ENCODE assay signal across 13 cellular contexts in genomic region chr3:128416578-128417150, GRCh38. TPM values are rescaled to one million over a fixed set of nuclear protein-coding genes. Genes with fewer than 3 reads are reported as not detected.
DNase-seq lines count a peak whose midpoint lies in the region; ATAC-seq and TF ChIP-seq lines count a peak whose summit lies in the region.
"Had no signal": no experiment of that assay in that cellular context is flagged by ENCODE, and none has a peak within 500 bp of the region (broad histone marks: within the 10 kb centered on the region; RNA-seq: fewer than 3 reads in every experiment).

No MANE protein-coding gene starts in this region.

- TF ChIP-seq POLR2A in uterus (IDR thresholded peaks at IDR 0.05) = no peak

- no peaks in the 10 kb centered on the region for H3K9me3 ChIP-seq in SJCRH30 (replicated peaks)
- no peaks in the 10 kb centered on the region for H3K9me3 ChIP-seq in uterus
- H3K9me3 ChIP-seq: BLaER1 had no signal

- peaks cover 15% of the 10 kb centered on the region for H3K4me1 Mint-ChIP-seq in HFFc6 (ENCODE audit: low read depth)
- H3K4me1 Mint-ChIP-seq: activated naive CD8-positive, alpha-beta T cell treated with anti-CD3 and anti-CD28 coated beads for 36 hours had no signal

- H3K27me3 Mint-ChIP-seq in HFFc6 (ENCODE audit: insufficient read depth) = peaks cover 3% of the 10 kb centered on the region
- H3K27me3 Mint-ChIP-seq: activated naive CD8-positive, alpha-beta T cell treated with anti-CD3 and anti-CD28 coated beads for 36 hours; stimulated activated naive CD8-positive, alpha-beta T cell treated with anti-CD3 and anti-CD28 coated beads, Interleukin-15, Interleukin-2, amounts not matched to agents 100 ng/mL and 50 ng/mL, for 24 hours had no signal

- no peak for ATAC-seq in HG02885 (IDR thresholded peaks at IDR 0.05; ENCODE audit: poor library complexity, unreplicated experiment)
- no peak for ATAC-seq in GM21447 (IDR thresholded peaks at IDR 0.05; ENCODE audit: unreplicated experiment)

- H3K27me3 ChIP-seq in SJCRH30 = no peaks in the 10 kb centered on the region
- no peaks in the 10 kb centered on the region for H3K27me3 ChIP-seq in uterus
- H3K27me3 ChIP-seq: BLaER1 had no signal

- H3K4me3 ChIP-seq in SJCRH30 = no peak overlapping the region
- no peak overlapping the region for H3K4me3 ChIP-seq in fibroblast of the aortic adventitia (ENCODE audit: low read depth, low read length)
- no peak overlapping the region for H3K4me3 ChIP-seq in uterus
- H3K4me3 ChIP-seq: BLaER1 had no signal

- H3K9me3 Mint-ChIP-seq in HFFc6 = no peaks in the 10 kb centered on the region
- H3K9me3 Mint-ChIP-seq: activated naive CD8-positive, alpha-beta T cell treated with anti-CD3 and anti-CD28 coated beads for 36 hours; stimulated activated naive CD8-positive, alpha-beta T cell treated with anti-CD3 and anti-CD28 coated beads, Interleukin-15, Interleukin-2, amounts not matched to agents 100 ng/mL and 50 ng/mL, for 24 hours had no signal

- H3K27ac ChIP-seq in SJCRH30 (no peak overlapping the region), uterus (no peak overlapping the region)
- H3K27ac ChIP-seq: BLaER1 had no signal

- H3K27ac Mint-ChIP-seq in HFFc6 = peak overlapping the region; percentile 60
- H3K27ac Mint-ChIP-seq: activated naive CD8-positive, alpha-beta T cell treated with anti-CD3 and anti-CD28 coated beads for 36 hours; stimulated activated naive CD8-positive, alpha-beta T cell treated with anti-CD3 and anti-CD28 coated beads, Interleukin-15, Interleukin-2, amounts not matched to agents 100 ng/mL and 50 ng/mL, for 24 hours had no signal

- H3K4me1 ChIP-seq in SJCRH30 = peaks cover 7% of the 10 kb centered on the region; the same call in 1 of the 2 replicates
- H3K4me1 ChIP-seq in uterus = no peaks in the 10 kb centered on the region

- peaks cover 4% of the 10 kb centered on the region; the same call in 1 of the 2 replicates for H3K36me3 Mint-ChIP-seq in HFFc6 (ENCODE audit: low read depth)
- H3K36me3 Mint-ChIP-seq: activated naive CD8-positive, alpha-beta T cell treated with anti-CD3 and anti-CD28 coated beads for 36 hours had no signal

- H3K4me3 Mint-ChIP-seq in HFFc6 = no peak overlapping the region; the same call in 1 of the 2 replicates
- H3K4me3 Mint-ChIP-seq: activated naive CD8-positive, alpha-beta T cell treated with anti-CD3 and anti-CD28 coated beads for 36 hours; stimulated activated naive CD8-positive, alpha-beta T cell treated with anti-CD3 and anti-CD28 coated beads, Interleukin-15, Interleukin-2, amounts not matched to agents 100 ng/mL and 50 ng/mL, for 24 hours had no signal

- intact Hi-C loops in uterus (cut with DNase I; ENCODE audit: low total_unique reads) = no loop called here

- DNase-seq in 8988T (peak; percentile 99), HFFc6 (peak; percentile 82), SJCRH30 (peak; percentile 57 to 66), fibroblast of the aortic adventitia (ENCODE audit: low read depth) (peak; percentile 29), uterus (no peak)
- DNase-seq in activated CD4-positive, CD25-positive, alpha-beta regulatory T cell treated with anti-CD3 and anti-CD28 coated beads, Interleukin-2, amount 50 U/mL, for 72 hours = no peak
- DNase-seq: activated naive CD8-positive, alpha-beta T cell treated with anti-CD3 and anti-CD28 coated beads for 36 hours; NCI-H2029 had no signal

- TF ChIP-seq CTCF in HFFc6 (IDR thresholded peaks at IDR 0.05) = no peak
- no peak for TF ChIP-seq CTCF in fibroblast of the aortic adventitia (IDR thresholded peaks at IDR 0.05; ENCODE audit: insufficient read depth, low read length)
- TF ChIP-seq CTCF in uterus (IDR thresholded peaks at IDR 0.05) = no peak

- H3K36me3 ChIP-seq in SJCRH30 (no peaks in the 10 kb centered on the region), uterus (no peaks in the 10 kb centered on the region)
- H3K36me3 ChIP-seq: BLaER1 had no signal

RNA-seq across cellular contexts. Expression of gene DNAJB8, which starts 50.0 kb away (rescaled TPM):
- not detected for total RNA-seq in HFFc6 (2021; fragmentation: NEBNext Ultra II Directional; extraction: Animal tissue kit (Norgen Biotek cat#: 25700))
- total RNA-seq in SJCRH30 (2014; rRNA removed; shearing (Covaris generic)) = not detected in 2 replicates
- total RNA-seq in fibroblast of the aortic adventitia (ENCODE audit: low replicate concordance) (0.25 TPM in 1 of 2 replicates, not detected in the other), uterus (not detected)
- total RNA-seq: activated naive CD8-positive, alpha-beta T cell treated with anti-CD3 and anti-CD28 coated beads for 36 hours; T-helper 2 cell treated with Interferon-gamma antibody and Interleukin-4, amounts not matched to agents 100 ng/mL and 5 ng/mL, for 36 hours had no signal

Comparison
In these comparisons a context has a peak if more than half of its experiments do, and no peak if none do; other contexts are left out.
1. DNase-seq: peak in 8988T (single experiment), HFFc6 (single experiment), SJCRH30 (2 of 2) and fibroblast of the aortic adventitia (single experiment); none in uterus (0 of 2) and activated CD4-positive, CD25-positive, alpha-beta regulatory T cell treated with anti-CD3 and anti-CD28 coated beads, Interleukin-2, amount 50 U/mL, for 72 hours (single experiment).